Comparison of ENCODE assay signal across 1 cellular context in the genomic region with DNA sequence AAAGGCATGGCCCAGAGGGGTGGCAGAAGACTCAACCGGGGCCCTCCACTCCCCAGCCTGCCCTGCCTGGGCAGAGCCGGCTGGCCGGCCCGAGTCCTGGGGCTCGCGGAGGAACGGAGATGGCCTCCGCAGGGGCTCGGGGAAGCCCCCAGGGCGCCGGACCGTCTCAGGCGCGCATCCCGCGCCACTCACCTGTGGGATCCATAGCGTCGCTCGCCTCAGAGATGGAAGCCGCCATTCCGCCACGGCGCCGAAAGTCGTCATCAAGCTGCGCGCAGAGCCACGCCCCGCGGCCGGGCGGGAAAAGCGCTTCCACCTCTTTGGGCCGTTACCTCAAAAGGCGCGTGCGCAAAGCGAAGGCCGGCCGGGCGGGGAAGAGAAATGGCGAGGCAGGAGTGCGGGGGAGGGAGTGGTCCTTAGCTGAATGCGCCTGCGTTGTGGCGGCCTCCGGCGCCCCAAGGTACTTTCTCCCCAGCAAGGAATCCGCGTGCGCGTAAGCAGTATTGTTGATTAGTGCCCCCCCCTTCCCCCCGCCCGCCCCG.
TF ChIP-seq lines count a peak whose summit lies in the region.

A gene with protein sequence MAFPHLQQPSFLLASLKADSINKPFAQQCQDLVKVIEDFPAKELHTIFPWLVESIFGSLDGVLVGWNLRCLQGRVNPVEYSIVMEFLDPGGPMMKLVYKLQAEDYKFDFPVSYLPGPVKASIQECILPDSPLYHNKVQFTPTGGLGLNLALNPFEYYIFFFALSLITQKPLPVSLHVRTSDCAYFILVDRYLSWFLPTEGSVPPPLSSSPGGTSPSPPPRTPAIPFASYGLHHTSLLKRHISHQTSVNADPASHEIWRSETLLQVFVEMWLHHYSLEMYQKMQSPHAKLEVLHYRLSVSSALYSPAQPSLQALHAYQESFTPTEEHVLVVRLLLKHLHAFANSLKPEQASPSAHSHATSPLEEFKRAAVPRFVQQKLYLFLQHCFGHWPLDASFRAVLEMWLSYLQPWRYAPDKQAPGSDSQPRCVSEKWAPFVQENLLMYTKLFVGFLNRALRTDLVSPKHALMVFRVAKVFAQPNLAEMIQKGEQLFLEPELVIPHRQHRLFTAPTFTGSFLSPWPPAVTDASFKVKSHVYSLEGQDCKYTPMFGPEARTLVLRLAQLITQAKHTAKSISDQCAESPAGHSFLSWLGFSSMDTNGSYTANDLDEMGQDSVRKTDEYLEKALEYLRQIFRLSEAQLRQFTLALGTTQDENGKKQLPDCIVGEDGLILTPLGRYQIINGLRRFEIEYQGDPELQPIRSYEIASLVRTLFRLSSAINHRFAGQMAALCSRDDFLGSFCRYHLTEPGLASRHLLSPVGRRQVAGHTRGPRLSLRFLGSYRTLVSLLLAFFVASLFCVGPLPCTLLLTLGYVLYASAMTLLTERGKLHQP (minus strand): TSS at position 265 of the 542 bp plus-strand sequence. CDS start 5,010 bp downstream, outside the sequence.

TF ChIP-seq in K562, 482 proteins besides CTCF, POLR2A, EP300 and RAD21 (continued from another document and continues in another):
- TF ChIP-seq RREB1 (CRISPR knock-in tag; IDR thresholded peaks at IDR 0.05) (peak; percentile 71; the same call in 1 of the 2 replicates), ZNF707 (CRISPR knock-in tag; conservative IDR thresholded peaks at IDR 0.05) (no peak), TAF1 (IDR thresholded peaks at IDR 0.05; ENCODE audit: control insufficient read depth, extremely low read depth, insufficient read depth, low read length, severe bottlenecking) (peak; percentile 84), CREB3L1 (IDR thresholded peaks at IDR 0.05; ENCODE audit: borderline replicate concordance, low read depth) (peak; percentile 73; the same call in 1 of the 2 replicates), SRF (CRISPR knock-in tag; IDR thresholded peaks at IDR 0.05) (peak in 1 of 2 experiments; percentile 56; a peak in 2 of 4 replicates), SRSF1 (IDR thresholded peaks at IDR 0.05; ENCODE audit: low read depth, low read length) (peak; percentile 15; the same call in 1 of the 2 replicates), ETS1 (conservative IDR thresholded peaks at IDR 0.05; ENCODE audit: control insufficient read depth, low read depth, low read length) (peak; percentile 59; the same call in 1 of the 2 replicates), ZNF124 (CRISPR knock-in tag; IDR thresholded peaks at IDR 0.05) (no peak), ZNF24 (IDR thresholded peaks at IDR 0.05) (no peak), FOXJ2 (tag; IDR thresholded peaks at IDR 0.05) (peak; percentile 82), MBD2 (IDR thresholded peaks at IDR 0.05; ENCODE audit: borderline replicate concordance, low read depth) (no peak; the same call in 1 of the 2 replicates), E2F4 (CRISPR knock-in tag; IDR thresholded peaks at IDR 0.05; ENCODE audit: low read depth) (peak; percentile 95), HNRNPLL (IDR thresholded peaks at IDR 0.05; ENCODE audit: low read depth, low read length, poor library complexity, severe bottlenecking) (no peak)
- TF ChIP-seq, protein P1, sequence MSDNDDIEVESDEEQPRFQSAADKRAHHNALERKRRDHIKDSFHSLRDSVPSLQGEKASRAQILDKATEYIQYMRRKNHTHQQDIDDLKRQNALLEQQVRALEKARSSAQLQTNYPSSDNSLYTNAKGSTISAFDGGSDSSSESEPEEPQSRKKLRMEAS (CRISPR knock-in tag; IDR thresholded peaks at IDR 0.05) = peak; percentile 87
- TF ChIP-seq, protein P2, sequence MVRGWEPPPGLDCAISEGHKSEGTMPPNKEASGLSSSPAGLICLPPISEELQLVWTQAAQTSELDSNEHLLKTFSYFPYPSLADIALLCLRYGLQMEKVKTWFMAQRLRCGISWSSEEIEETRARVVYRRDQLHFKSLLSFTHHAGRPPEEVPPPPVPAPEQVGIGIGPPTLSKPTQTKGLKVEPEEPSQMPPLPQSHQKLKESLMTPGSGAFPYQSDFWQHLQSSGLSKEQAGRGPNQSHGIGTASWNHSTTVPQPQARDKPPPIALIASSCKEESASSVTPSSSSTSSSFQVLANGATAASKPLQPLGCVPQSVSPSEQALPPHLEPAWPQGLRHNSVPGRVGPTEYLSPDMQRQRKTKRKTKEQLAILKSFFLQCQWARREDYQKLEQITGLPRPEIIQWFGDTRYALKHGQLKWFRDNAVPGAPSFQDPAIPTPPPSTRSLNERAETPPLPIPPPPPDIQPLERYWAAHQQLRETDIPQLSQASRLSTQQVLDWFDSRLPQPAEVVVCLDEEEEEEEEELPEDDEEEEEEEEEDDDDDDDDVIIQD (CRISPR knock-in tag; IDR thresholded peaks at IDR 0.05) = no peak
- TF ChIP-seq, protein P3, sequence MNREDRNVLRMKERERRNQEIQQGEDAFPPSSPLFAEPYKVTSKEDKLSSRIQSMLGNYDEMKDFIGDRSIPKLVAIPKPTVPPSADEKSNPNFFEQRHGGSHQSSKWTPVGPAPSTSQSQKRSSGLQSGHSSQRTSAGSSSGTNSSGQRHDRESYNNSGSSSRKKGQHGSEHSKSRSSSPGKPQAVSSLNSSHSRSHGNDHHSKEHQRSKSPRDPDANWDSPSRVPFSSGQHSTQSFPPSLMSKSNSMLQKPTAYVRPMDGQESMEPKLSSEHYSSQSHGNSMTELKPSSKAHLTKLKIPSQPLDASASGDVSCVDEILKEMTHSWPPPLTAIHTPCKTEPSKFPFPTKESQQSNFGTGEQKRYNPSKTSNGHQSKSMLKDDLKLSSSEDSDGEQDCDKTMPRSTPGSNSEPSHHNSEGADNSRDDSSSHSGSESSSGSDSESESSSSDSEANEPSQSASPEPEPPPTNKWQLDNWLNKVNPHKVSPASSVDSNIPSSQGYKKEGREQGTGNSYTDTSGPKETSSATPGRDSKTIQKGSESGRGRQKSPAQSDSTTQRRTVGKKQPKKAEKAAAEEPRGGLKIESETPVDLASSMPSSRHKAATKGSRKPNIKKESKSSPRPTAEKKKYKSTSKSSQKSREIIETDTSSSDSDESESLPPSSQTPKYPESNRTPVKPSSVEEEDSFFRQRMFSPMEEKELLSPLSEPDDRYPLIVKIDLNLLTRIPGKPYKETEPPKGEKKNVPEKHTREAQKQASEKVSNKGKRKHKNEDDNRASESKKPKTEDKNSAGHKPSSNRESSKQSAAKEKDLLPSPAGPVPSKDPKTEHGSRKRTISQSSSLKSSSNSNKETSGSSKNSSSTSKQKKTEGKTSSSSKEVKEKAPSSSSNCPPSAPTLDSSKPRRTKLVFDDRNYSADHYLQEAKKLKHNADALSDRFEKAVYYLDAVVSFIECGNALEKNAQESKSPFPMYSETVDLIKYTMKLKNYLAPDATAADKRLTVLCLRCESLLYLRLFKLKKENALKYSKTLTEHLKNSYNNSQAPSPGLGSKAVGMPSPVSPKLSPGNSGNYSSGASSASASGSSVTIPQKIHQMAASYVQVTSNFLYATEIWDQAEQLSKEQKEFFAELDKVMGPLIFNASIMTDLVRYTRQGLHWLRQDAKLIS (CRISPR knock-in tag; IDR thresholded peaks at IDR 0.05) = peak; percentile 51
- TF ChIP-seq, protein P4, sequence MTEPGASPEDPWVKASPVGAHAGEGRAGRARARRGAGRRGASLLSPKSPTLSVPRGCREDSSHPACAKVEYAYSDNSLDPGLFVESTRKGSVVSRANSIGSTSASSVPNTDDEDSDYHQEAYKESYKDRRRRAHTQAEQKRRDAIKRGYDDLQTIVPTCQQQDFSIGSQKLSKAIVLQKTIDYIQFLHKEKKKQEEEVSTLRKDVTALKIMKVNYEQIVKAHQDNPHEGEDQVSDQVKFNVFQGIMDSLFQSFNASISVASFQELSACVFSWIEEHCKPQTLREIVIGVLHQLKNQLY (CRISPR knock-in tag; conservative IDR thresholded peaks at IDR 0.05) = no peak
- TF ChIP-seq, protein P5, sequence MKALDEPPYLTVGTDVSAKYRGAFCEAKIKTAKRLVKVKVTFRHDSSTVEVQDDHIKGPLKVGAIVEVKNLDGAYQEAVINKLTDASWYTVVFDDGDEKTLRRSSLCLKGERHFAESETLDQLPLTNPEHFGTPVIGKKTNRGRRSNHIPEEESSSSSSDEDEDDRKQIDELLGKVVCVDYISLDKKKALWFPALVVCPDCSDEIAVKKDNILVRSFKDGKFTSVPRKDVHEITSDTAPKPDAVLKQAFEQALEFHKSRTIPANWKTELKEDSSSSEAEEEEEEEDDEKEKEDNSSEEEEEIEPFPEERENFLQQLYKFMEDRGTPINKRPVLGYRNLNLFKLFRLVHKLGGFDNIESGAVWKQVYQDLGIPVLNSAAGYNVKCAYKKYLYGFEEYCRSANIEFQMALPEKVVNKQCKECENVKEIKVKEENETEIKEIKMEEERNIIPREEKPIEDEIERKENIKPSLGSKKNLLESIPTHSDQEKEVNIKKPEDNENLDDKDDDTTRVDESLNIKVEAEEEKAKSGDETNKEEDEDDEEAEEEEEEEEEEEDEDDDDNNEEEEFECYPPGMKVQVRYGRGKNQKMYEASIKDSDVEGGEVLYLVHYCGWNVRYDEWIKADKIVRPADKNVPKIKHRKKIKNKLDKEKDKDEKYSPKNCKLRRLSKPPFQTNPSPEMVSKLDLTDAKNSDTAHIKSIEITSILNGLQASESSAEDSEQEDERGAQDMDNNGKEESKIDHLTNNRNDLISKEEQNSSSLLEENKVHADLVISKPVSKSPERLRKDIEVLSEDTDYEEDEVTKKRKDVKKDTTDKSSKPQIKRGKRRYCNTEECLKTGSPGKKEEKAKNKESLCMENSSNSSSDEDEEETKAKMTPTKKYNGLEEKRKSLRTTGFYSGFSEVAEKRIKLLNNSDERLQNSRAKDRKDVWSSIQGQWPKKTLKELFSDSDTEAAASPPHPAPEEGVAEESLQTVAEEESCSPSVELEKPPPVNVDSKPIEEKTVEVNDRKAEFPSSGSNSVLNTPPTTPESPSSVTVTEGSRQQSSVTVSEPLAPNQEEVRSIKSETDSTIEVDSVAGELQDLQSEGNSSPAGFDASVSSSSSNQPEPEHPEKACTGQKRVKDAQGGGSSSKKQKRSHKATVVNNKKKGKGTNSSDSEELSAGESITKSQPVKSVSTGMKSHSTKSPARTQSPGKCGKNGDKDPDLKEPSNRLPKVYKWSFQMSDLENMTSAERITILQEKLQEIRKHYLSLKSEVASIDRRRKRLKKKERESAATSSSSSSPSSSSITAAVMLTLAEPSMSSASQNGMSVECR (CRISPR knock-in tag; IDR thresholded peaks at IDR 0.05) = no peak
